6 cellular contexts compared by ENCODE assay signal in genomic region chr16:67174706-67175231, GRCh38. TPM values are rescaled to one million over a fixed set of nuclear protein-coding genes. Genes with fewer than 3 reads are reported as not detected.
DNase-seq lines count a peak whose midpoint lies in the region; ATAC-seq and TF ChIP-seq lines count a peak whose summit lies in the region.

No MANE protein-coding gene starts in this region.

- H3K4me3 ChIP-seq in MG63 (peak overlapping the region; percentile 41), dorsolateral prefrontal cortex (peak overlapping the region; percentile 25 to 82 (median 62)), gastrocnemius medialis (peak overlapping the region; percentile 61 to 67 (median 65))

- H3K27me3 ChIP-seq in MG63 (no peaks in the 10 kb centered on the region), dorsolateral prefrontal cortex (no peaks in the 10 kb centered on the region), gastrocnemius medialis (no peaks in the 10 kb centered on the region)

- intact Hi-C loops in dorsolateral prefrontal cortex (cut with DNase I) (no loop called here), gastrocnemius medialis (cut with DNase I; ENCODE audit: low total_unique reads) (loop anchor here (5.0 kb wide), 1 partner anchor 68 kb away; no protein-coding TSS in a partner anchor)

- peaks cover 46 to 63% of the 10 kb centered on the region in 2 donors for H3K4me1 ChIP-seq in gastrocnemius medialis

- H3K27ac ChIP-seq in dorsolateral prefrontal cortex: peak overlapping the region in 58 of 59 donors; percentile 6 to 94 (median 84)
- peak overlapping the region; percentile 94 to 100 (median 96) for H3K27ac ChIP-seq in gastrocnemius medialis

- in situ Hi-C loops in gastrocnemius medialis (cut with MboI; ENCODE audit: low sequenced_read_pairs in 4 of 4): no loop called here

- TF ChIP-seq POLR2A in gastrocnemius medialis (IDR thresholded peaks at IDR 0.05): no peak

- TF ChIP-seq CTCF in dorsolateral prefrontal cortex (IDR thresholded peaks at IDR 0.05 in 54 of 56, conservative IDR thresholded peaks at IDR 0.05 in 2 of 56; ENCODE audit: low read depth in 1 of 56, partially characterized antibody in 56 of 56) (no peak), gastrocnemius medialis (IDR thresholded peaks at IDR 0.05 in 4 of 5, conservative IDR thresholded peaks at IDR 0.05 in 1 of 5) (no peak)

- H3K9me3 ChIP-seq in MG63 (no peaks in the 10 kb centered on the region), gastrocnemius medialis (no peaks in the 10 kb centered on the region)

- ATAC-seq in gastrocnemius medialis: no peak
- ATAC-seq in HG02798 (IDR thresholded peaks at IDR 0.05; ENCODE audit: poor library complexity, unreplicated experiment): no peak
- ATAC-seq in GM21390 (IDR thresholded peaks at IDR 0.05; ENCODE audit: unreplicated experiment): no peak

- H3K36me3 ChIP-seq in MG63: no peaks in the 10 kb centered on the region
- no peaks in the 10 kb centered on the region for H3K36me3 ChIP-seq in gastrocnemius medialis

- DNase-seq in MG63: no peak
- DNase-seq in dorsolateral prefrontal cortex: peak in 1 of 10 donors; percentile 17
- DNase-seq in gastrocnemius medialis: no peak
- DNase-seq in NCI-H2107 (lab: John Stamatoyannopoulos, UW): no peak

RNA-seq across cellular contexts. Expression of gene NOL3, which starts 4.4 kb away (rescaled TPM):
- 9.9 and 16.5 TPM in 2 replicates for total RNA-seq in MG63 (2014; rRNA removed; shearing (Covaris generic); ENCODE audit: low replicate concordance)
- total RNA-seq in dorsolateral prefrontal cortex (10 to 100 TPM; 23.0 to 67.7 (median 36.8) TPM), gastrocnemius medialis (100 to 1,000 TPM in 3 of 4 donors, 10 to 100 TPM in 1; 77.5 to 231 (median 173) TPM)

RNA-seq across cellular contexts. Expression of gene MATCAP1, which starts 9.0 kb away (rescaled TPM):
- total RNA-seq in MG63 (2014; rRNA removed; shearing (Covaris generic); ENCODE audit: low replicate concordance): 5.7 and 8.5 TPM in 2 replicates
- total RNA-seq in dorsolateral prefrontal cortex (100 to 1,000 TPM in 5 of 120 experiments, 10 to 100 TPM in 115; 51.2 to 112 (median 73.4) TPM), gastrocnemius medialis (1 to 10 TPM; 2.5 to 7.7 (median 4.5) TPM)

RNA-seq across cellular contexts. Expression of gene HSF4, which starts 10.2 kb away (rescaled TPM):
- 3.9 TPM in 1 of 2 replicates, not detected in the other for total RNA-seq in MG63 (2014; rRNA removed; shearing (Covaris generic); ENCODE audit: low replicate concordance)
- total RNA-seq in dorsolateral prefrontal cortex (100 to 1,000 TPM in 95 of 120 experiments, 10 to 100 TPM in 25; 73.3 to 206 (median 120) TPM), gastrocnemius medialis (100 to 1,000 TPM in 1 of 4 donors, 10 to 100 TPM in 2, 1 to 10 TPM in 1; 9.0 to 111 (median 29.7) TPM)

RNA-seq across cellular contexts. Expression of gene FBXL8, which starts 15.0 kb away (rescaled TPM):
- 2.5 and 7.0 TPM in 2 replicates for total RNA-seq in MG63 (2014; rRNA removed; shearing (Covaris generic); ENCODE audit: low replicate concordance)
- total RNA-seq in dorsolateral prefrontal cortex: 10 to 100 TPM in 61 of 120 experiments, 1 to 10 TPM in 59; 3.8 to 25.4 (median 10.2) TPM
- total RNA-seq in gastrocnemius medialis: 10 to 100 TPM in 3 of 4 donors, 1 to 10 TPM in 1; 7.0 to 16.3 (median 14.3) TPM

RNA-seq across cellular contexts. Expression of gene TRADD, which starts 15.1 kb away (rescaled TPM):
- total RNA-seq in MG63 (2014; rRNA removed; shearing (Covaris generic); ENCODE audit: low replicate concordance): 11.4 and 14.4 TPM in 2 replicates
- total RNA-seq in dorsolateral prefrontal cortex: 10 to 100 TPM in 84 of 120 experiments, 1 to 10 TPM in 36; 5.6 to 19.5 (median 11.5) TPM
- total RNA-seq in gastrocnemius medialis: 10 to 100 TPM in 2 of 4 donors, 1 to 10 TPM in 2; 8.8 to 15.3 (median 10.1) TPM
